11 cellular contexts compared by ENCODE assay signal in genomic region chr13:30851697-30852096, GRCh38. TPM values are rescaled to one million over a fixed set of nuclear protein-coding genes. Genes with fewer than 3 reads are reported as not detected.
A peak's percentile ranks its signal among the peaks of the same experiment; 100 is the strongest.
DNase-seq lines count a peak whose midpoint lies in the region; ATAC-seq and TF ChIP-seq lines count a peak whose summit lies in the region.
"Had no signal": no experiment of that assay in that cellular context is flagged by ENCODE, and none has a peak within 500 bp of the region (broad histone marks: within the 10 kb centered on the region; RNA-seq: fewer than 3 reads in every experiment).

No MANE protein-coding gene starts in this region.

- TF ChIP-seq CTCF in esophagus muscularis mucosa (IDR thresholded peaks at IDR 0.05) = no peak

- no peaks in the 10 kb centered on the region for H3K27me3 ChIP-seq in esophagus muscularis mucosa
- H3K27me3 ChIP-seq: hepatocyte had no signal

- WGBS in esophagus muscularis mucosa = 97% methylated on average over 5 of the region's 5 CpGs

- H3K9me3 ChIP-seq in esophagus muscularis mucosa = peaks cover 0 to 3% (median 0%) of the 10 kb centered on the region in 4 donors

- ATAC-seq in GM18505 (IDR thresholded peaks at IDR 0.05; ENCODE audit: unreplicated experiment) = peak; percentile 86
- peak; percentile 53 for ATAC-seq in GM21381 (IDR thresholded peaks at IDR 0.05; ENCODE audit: unreplicated experiment)
- ATAC-seq in HG03095 (IDR thresholded peaks at IDR 0.05; ENCODE audit: unreplicated experiment) = peak; percentile 86

- H3K4me1 ChIP-seq in esophagus muscularis mucosa = peaks cover 0 to 5% (median 0%) of the 10 kb centered on the region in 4 donors

- intact Hi-C loops in esophagus muscularis mucosa (cut with DNase I) = loop anchor here (5.0 kb wide), 1 partner anchor 44 kb away; no protein-coding TSS in a partner anchor

- no peak overlapping the region for H3K27ac ChIP-seq in esophagus muscularis mucosa (replicated peaks in 1 of 4)
- H3K27ac ChIP-seq: hepatocyte had no signal

- H3K36me3 ChIP-seq in esophagus muscularis mucosa = no peaks in the 10 kb centered on the region

- DNase-seq in NOMO-1 (lab: John Stamatoyannopoulos, UW; ENCODE audit: unreplicated experiment in 2 of 2) (peak; percentile 30 to 76), NCI-H1048 (lab: John Stamatoyannopoulos, UW) (no peak), esophagus muscularis mucosa (ENCODE audit: extremely low spot score) (no peak), HCEC 1CT (no peak)
- no peak for DNase-seq in activated CD8-positive, alpha-beta memory T cell treated with anti-CD3 and anti-CD28 coated beads for 24 hours
- DNase-seq: activated effector memory CD4-positive, alpha-beta T cell treated with Interleukin-2 at 50 U/mL for 16 hours; NCI-H748 treated with DMSO at 0.1 percent for 48 hours had no signal

- H3K4me3 ChIP-seq in esophagus muscularis mucosa = no peak overlapping the region
- H3K4me3 ChIP-seq: hepatocyte had no signal

- no peak for TF ChIP-seq EP300 in esophagus muscularis mucosa (IDR thresholded peaks at IDR 0.05)

- TF ChIP-seq POLR2A in GM18505 (IDR thresholded peaks at IDR 0.05; ENCODE audit: borderline replicate concordance, extremely low read depth, insufficient read depth, insufficient read length) (no peak), esophagus muscularis mucosa (IDR thresholded peaks at IDR 0.05; ENCODE audit: low read depth) (no peak)

RNA-seq across cellular contexts. Expression of gene MEDAG, which starts 54.4 kb away (rescaled TPM):
- total RNA-seq in esophagus muscularis mucosa = 100 to 1,000 TPM in 1 of 4 donors, 10 to 100 TPM in 3; 20.3 to 126 (median 31.7) TPM

Comparison
In these comparisons a context has a peak if more than half of its experiments do, and no peak if none do; other contexts are left out.
1. DNase-seq: peak in NOMO-1 (2 of 2); none in NCI-H1048 (single experiment), activated CD8-positive, alpha-beta memory T cell treated with anti-CD3 and anti-CD28 coated beads for 24 hours (single experiment), esophagus muscularis mucosa (single experiment) and HCEC 1CT (single experiment).
2. Peak in every context shown above with its lines, with median percentiles within 50 percentile points of each other: ATAC-seq.